ENCODE assay signal across 8 cellular contexts in the genomic region with DNA sequence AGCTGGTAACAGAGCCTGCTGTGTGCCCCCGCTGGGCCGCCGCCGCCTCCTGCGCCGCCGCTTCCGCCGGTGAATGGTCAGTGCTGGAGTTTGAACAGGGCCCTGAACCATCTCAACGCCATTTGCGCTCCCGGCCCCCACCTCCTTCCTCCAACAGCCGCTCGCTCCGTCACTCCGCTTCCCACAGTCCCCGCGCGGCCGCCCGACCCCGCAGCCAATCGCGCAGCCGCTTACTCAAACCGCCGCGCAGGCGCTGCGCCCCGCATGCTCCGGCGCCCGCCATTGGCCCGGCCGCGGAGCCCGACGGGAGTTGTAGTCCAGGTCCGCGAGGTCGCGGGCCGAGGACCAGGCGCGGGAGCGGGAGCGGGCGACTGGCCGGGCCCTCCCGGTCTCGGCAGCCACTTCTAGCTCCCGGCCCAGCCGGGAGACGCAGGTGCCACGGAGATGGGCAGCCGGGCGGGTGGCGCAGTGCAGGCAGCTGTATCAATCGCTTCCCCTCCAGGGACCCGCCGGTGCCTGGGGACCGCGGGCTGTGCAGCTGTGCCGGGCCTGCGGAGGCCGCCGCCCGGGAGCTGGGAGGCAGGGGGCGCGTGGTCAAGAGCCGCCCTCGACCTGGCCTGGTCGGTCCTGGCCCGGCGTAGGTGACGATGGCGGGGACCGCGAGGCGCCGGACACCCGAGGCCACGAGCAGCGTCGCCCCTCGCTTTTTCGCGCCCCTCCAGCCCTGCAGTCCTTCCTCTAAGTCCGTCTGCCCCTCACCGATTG.
DNase-seq lines count a peak whose midpoint lies in the region; ATAC-seq lines count a peak whose summit lies in the region.

A gene with protein sequence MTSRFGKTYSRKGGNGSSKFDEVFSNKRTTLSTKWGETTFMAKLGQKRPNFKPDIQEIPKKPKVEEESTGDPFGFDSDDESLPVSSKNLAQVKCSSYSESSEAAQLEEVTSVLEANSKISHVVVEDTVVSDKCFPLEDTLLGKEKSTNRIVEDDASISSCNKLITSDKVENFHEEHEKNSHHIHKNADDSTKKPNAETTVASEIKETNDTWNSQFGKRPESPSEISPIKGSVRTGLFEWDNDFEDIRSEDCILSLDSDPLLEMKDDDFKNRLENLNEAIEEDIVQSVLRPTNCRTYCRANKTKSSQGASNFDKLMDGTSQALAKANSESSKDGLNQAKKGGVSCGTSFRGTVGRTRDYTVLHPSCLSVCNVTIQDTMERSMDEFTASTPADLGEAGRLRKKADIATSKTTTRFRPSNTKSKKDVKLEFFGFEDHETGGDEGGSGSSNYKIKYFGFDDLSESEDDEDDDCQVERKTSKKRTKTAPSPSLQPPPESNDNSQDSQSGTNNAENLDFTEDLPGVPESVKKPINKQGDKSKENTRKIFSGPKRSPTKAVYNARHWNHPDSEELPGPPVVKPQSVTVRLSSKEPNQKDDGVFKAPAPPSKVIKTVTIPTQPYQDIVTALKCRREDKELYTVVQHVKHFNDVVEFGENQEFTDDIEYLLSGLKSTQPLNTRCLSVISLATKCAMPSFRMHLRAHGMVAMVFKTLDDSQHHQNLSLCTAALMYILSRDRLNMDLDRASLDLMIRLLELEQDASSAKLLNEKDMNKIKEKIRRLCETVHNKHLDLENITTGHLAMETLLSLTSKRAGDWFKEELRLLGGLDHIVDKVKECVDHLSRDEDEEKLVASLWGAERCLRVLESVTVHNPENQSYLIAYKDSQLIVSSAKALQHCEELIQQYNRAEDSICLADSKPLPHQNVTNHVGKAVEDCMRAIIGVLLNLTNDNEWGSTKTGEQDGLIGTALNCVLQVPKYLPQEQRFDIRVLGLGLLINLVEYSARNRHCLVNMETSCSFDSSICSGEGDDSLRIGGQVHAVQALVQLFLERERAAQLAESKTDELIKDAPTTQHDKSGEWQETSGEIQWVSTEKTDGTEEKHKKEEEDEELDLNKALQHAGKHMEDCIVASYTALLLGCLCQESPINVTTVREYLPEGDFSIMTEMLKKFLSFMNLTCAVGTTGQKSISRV (N-terminal part only) (minus strand): TSS at position 173 of the 765 bp plus-strand sequence. CDS start 3,723 bp downstream, outside the sequence.

- ATAC-seq in GM21528 (IDR thresholded peaks at IDR 0.05; ENCODE audit: low FRiP score, unreplicated experiment) = peak; percentile 96

- DNase-seq in DMS 273 treated with DMSO at 0.1 percent for 48 hours (lab: John Stamatoyannopoulos, UW) = peak; percentile 71
- DNase-seq in HuH-7.5 (ENCODE audit: low spot score) = peak; percentile 91
- DNase-seq in OCI-M1 (lab: John Stamatoyannopoulos, UW) = peak; percentile 97
- DNase-seq in activated T-cell treated with anti-CD3 and anti-CD28 coated beads for 24 hours (ENCODE audit: low read depth) = peak; percentile 92
- DNase-seq in epidermal melanocyte (ENCODE audit: insufficient read length, low spot score) = peak; percentile 96
- peak; percentile 94 for DNase-seq in middle frontal gyrus (ENCODE audit: extremely low spot score, low spot score)
- DNase-seq in stimulated activated CD8-positive, alpha-beta memory T cell treated with anti-CD3 and anti-CD28 coated beads, Interleukin-2, amount 100 ng/mL, for 1 hour (ENCODE audit: low read depth in 2 of 2) = peak; percentile 90 to 92

Comparison
In these comparisons a context has a peak if more than half of its experiments do, and no peak if none do; other contexts are left out.
1. Peak in every context shown above with its lines: DNase-seq and ATAC-seq.